28 cellular contexts compared by ENCODE assay signal in the genomic region with DNA sequence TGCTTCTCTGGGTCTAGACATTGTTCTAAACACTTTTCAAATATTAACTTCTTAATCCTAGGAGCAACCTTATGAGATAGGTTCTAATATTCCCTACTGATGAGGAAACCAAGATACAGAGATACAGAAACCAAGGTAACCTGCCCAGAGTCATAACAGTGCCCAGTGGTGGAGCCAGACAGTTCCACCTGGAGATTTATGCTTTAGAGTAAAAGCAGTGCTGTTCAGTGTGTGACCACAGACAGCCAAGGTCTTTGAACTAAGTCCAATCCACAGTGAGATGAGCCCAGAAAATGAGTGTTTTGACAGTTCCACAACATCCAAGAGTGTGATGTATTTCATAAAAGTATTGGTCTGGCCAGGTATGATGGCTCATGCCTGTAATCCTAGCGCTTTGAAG.
"Had no signal": no experiment of that assay in that cellular context is flagged by ENCODE, and none has a peak within 500 bp of the region (broad histone marks: within the 10 kb centered on the region; RNA-seq: fewer than 3 reads in every experiment).

No MANE protein-coding gene starts in this region.

- H3K27me3 ChIP-seq: neural progenitor cell, neutrophil, right atrium auricular region, spleen, testis, thyroid gland, transverse colon, upper lobe of left lung, vagina had no signal

- H3K9me3 Mint-ChIP-seq: mesothelial cell of epicardium; naive B cell; natural killer cell; nephron progenitor cell; neural progenitor cell; stimulated activated memory B cell treated with anti-CD40 and anti-IgM and Interleukin-4, amounts not matched to agents 10 μg/mL and 1 μg/mL and 100 μg/mL, for 72 hours; stimulated activated naive CD8-positive, alpha-beta T cell treated with anti-CD3 and anti-CD28 coated beads, Interleukin-15, amount 100 ng/mL, for 72 hours had no signal

- H3K36me3 ChIP-seq: left ventricle myocardium inferior, neural progenitor cell, neutrophil, right atrium auricular region, spleen, thyroid gland, transverse colon, upper lobe of left lung, vagina had no signal

- H3K79me2 ChIP-seq: parathyroid adenoma had no signal

- H2AFZ ChIP-seq: neural progenitor cell, parathyroid adenoma had no signal

- H3K27ac ChIP-seq: left ventricle myocardium inferior, neural progenitor cell, neutrophil, parathyroid adenoma, psoas muscle, right atrium auricular region, skin epidermis, spleen, testis, thyroid gland, transverse colon, upper lobe of left lung, vagina had no signal

- H3K27ac Mint-ChIP-seq: mesothelial cell of epicardium; naive B cell; natural killer cell; nephron progenitor cell; neural progenitor cell; stimulated activated memory B cell treated with anti-CD40 and anti-IgM and Interleukin-4, amounts not matched to agents 10 μg/mL and 1 μg/mL and 100 μg/mL, for 72 hours; stimulated activated naive CD8-positive, alpha-beta T cell treated with anti-CD3 and anti-CD28 coated beads, Interleukin-15, amount 100 ng/mL, for 72 hours had no signal

- H3K9me3 ChIP-seq: left ventricle myocardium inferior, neutrophil, psoas muscle, right atrium auricular region, spleen, testis, thyroid gland, transverse colon, upper lobe of left lung, vagina had no signal

- H3K4me3 ChIP-seq: left ventricle myocardium inferior, lung, neural progenitor cell, psoas muscle, right atrium auricular region, skin epidermis, spleen, testis, thyroid gland, transverse colon, upper lobe of left lung, vagina had no signal

- H3K27me3 Mint-ChIP-seq: naive B cell; stimulated activated memory B cell treated with anti-CD40 and anti-IgM and Interleukin-4, amounts not matched to agents 10 μg/mL and 1 μg/mL and 100 μg/mL, for 72 hours had no signal

- H3K4me3 Mint-ChIP-seq: mesothelial cell of epicardium; naive B cell; natural killer cell; nephron progenitor cell; neural progenitor cell; stimulated activated memory B cell treated with anti-CD40 and anti-IgM and Interleukin-4, amounts not matched to agents 10 μg/mL and 1 μg/mL and 100 μg/mL, for 72 hours; stimulated activated naive CD8-positive, alpha-beta T cell treated with anti-CD3 and anti-CD28 coated beads, Interleukin-15, amount 100 ng/mL, for 72 hours had no signal

- H3K4me1 ChIP-seq: neural progenitor cell, vagina had no signal

- H3K36me3 Mint-ChIP-seq: mesothelial cell of epicardium; naive B cell; natural killer cell; neural progenitor cell; stimulated activated memory B cell treated with anti-CD40 and anti-IgM and Interleukin-4, amounts not matched to agents 10 μg/mL and 1 μg/mL and 100 μg/mL, for 72 hours had no signal

- DNase-seq: islet precursor cell; left ventricle myocardium inferior; mesendoderm; naive B cell; natural killer cell; nephron progenitor cell; occipital lobe; psoas muscle; spleen; stimulated activated CD4-positive, alpha-beta T cell treated with anti-CD3 and anti-CD28 coated beads, Interleukin-1b, Interleukin-23, amount 100 ng/mL, for 48 hours; stimulated activated CD4-positive, alpha-beta T cell treated with anti-CD3 and anti-CD28 coated beads, Interleukin-2, amount 100 ng/mL, for 48 hours; stimulated activated CD4-positive, alpha-beta T cell treated with anti-CD3 and anti-CD28 coated beads, Interleukin-4, amount 100 ng/mL, for 4 hours; stimulated activated CD8-positive, alpha-beta memory T cell treated with anti-CD3 and anti-CD28 coated beads, Interleukin-4, amount 100 ng/mL, for 48 hours; stimulated activated naive CD4-positive, alpha-beta T cell treated with Interleukin-2 at 50 U/mL for 16 hours; stimulated activated naive CD8-positive, alpha-beta T cell treated with anti-CD3 and anti-CD28 coated beads, Interleukin-15, amount 100 ng/mL, for 72 hours; testis; thyroid gland; transverse colon; upper lobe of left lung had no signal

- H3K4me2 ChIP-seq: neural progenitor cell had no signal
